In genomic region chr3:151905647-151906046, GRCh38 we compare ENCODE assay signal across 7 cellular contexts. TPM values are rescaled to one million over a fixed set of nuclear protein-coding genes. Genes with fewer than 3 reads are reported as not detected.
"Had no signal": no experiment of that assay in that cellular context is flagged by ENCODE, and none has a peak within 500 bp of the region (broad histone marks: within the 10 kb centered on the region; RNA-seq: fewer than 3 reads in every experiment).

No MANE protein-coding gene starts in this region.

- H3K4me1 Mint-ChIP-seq: IgD-negative memory B cell had no signal

- ATAC-seq: HepG2, K562 had no signal

- H3K36me3 Mint-ChIP-seq: IgD-negative memory B cell had no signal

- DNase-seq: IMR-90, KBM-7 had no signal

- H3K27ac Mint-ChIP-seq: IgD-negative memory B cell had no signal

- H3K27ac ChIP-seq: HL-60 had no signal

- H3K4me3 Mint-ChIP-seq: IgD-negative memory B cell had no signal

- H3K9me3 Mint-ChIP-seq: IgD-negative memory B cell had no signal

- H3K4me3 ChIP-seq: K562 had no signal

RNA-seq across cellular contexts. Expression of gene SUCNR1, which starts 32.2 kb away (rescaled TPM):
- total RNA-seq: HepG2, HT1080, IMR-90 had no signal
